Comparison of ENCODE assay signal across 8 cellular contexts in the genomic region with DNA sequence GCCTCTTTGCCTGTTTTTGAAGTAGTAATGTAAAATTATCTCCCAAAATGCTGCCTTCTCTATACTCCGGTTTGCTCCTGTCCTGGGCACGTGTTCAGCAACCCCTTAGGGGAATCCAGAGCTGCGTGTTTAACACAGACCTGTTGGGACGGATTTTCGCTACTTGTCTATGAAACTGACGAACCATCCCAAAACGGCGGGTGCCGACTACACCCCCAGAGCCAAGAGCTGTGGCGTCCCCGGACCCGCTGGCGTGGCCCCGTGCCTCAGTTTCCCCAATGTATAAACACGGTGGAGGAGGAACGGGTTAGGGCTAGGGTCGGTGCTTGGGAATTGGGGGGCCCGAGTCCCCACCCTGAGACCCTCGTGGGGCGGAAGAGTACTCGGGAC. TPM values are rescaled to one million over a fixed set of nuclear protein-coding genes. Genes with fewer than 3 reads are reported as not detected.
DNase-seq lines count a peak whose midpoint lies in the region; ATAC-seq and TF ChIP-seq lines count a peak whose summit lies in the region.

No MANE protein-coding gene starts in this region.

- no peaks in the 10 kb centered on the region for H3K9me2 ChIP-seq in SK-N-SH

- peak overlapping the region in 1 of 2 experiments; percentile 72 for H3K23ac ChIP-seq in mesenchymal stem cell (ENCODE audit: low read length in 2 of 2)

- TF ChIP-seq EP300 in SK-N-SH (IDR thresholded peaks at IDR 0.05; ENCODE audit: borderline replicate concordance in 1 of 2, low read depth in 1 of 2, low read length in 1 of 2) = no peak

- TF ChIP-seq CTCF in SK-N-SH (IDR thresholded peaks at IDR 0.05) (no peak), dorsolateral prefrontal cortex (IDR thresholded peaks at IDR 0.05 in 54 of 56, conservative IDR thresholded peaks at IDR 0.05 in 2 of 56; ENCODE audit: low read depth in 1 of 56, partially characterized antibody in 56 of 56) (no peak)

- H3K18ac ChIP-seq in mesenchymal stem cell (ENCODE audit: low read depth in 1 of 2, low read length in 2 of 2) = peak overlapping the region; percentile 93 to 97

- intact Hi-C loops in dorsolateral prefrontal cortex (cut with DNase I) = loop anchor here in 1 of 2 donors (2.0 to 5.0 kb wide), 2 partner anchors 38 to 102 kb away; no protein-coding TSS in a partner anchor

- H3K4me1 ChIP-seq in SK-N-SH (ENCODE audit: control insufficient read depth in 1 of 2, insufficient read depth in 2 of 2, low read depth in 1 of 2, low read length in 1 of 2) = peaks cover 0 to 10% of the 10 kb centered on the region in 2 experiments; a peak in 2 of 4 replicates
- peaks cover 8% of the 10 kb centered on the region for H3K4me1 ChIP-seq in mesenchymal stem cell (ENCODE audit: control insufficient read depth, insufficient read depth, low read depth, low read length)
- peaks cover 0 to 24% (median 18%) of the 10 kb centered on the region in 5 donors for H3K4me1 ChIP-seq in subcutaneous abdominal adipose tissue (ENCODE audit: control insufficient read depth in 5 of 5, insufficient read depth in 5 of 5, low read length in 5 of 5)

- peak overlapping the region in 1 of 2 experiments; percentile 67 for H2BK12ac ChIP-seq in mesenchymal stem cell (ENCODE audit: low read length in 2 of 2)

- 18% methylated on average over 9 of the region's 21 CpGs for WGBS in SK-N-SH (ENCODE audit: low lambda C conversion rate)
- 52% methylated on average over 21 of the region's 21 CpGs for WGBS in mesenchymal stem cell

- H3K9me3 ChIP-seq in SK-N-SH (no peaks in the 10 kb centered on the region), mesenchymal stem cell (ENCODE audit: control insufficient read depth, low read length) (no peaks in the 10 kb centered on the region), subcutaneous abdominal adipose tissue (ENCODE audit: control insufficient read depth in 5 of 5, low read length in 5 of 5) (no peaks in the 10 kb centered on the region)

- TF ChIP-seq RAD21 in SK-N-SH (IDR thresholded peaks at IDR 0.05; ENCODE audit: low read length) = no peak

- H3K36me3 ChIP-seq in SK-N-SH (replicated peaks in 1 of 2; ENCODE audit: control insufficient read depth in 1 of 2, insufficient read depth in 2 of 2, low read length in 1 of 2) = no peaks in the 10 kb centered on the region
- H3K36me3 ChIP-seq in mesenchymal stem cell (ENCODE audit: control insufficient read depth in 1 of 2, insufficient read depth in 2 of 2, low read depth in 1 of 2, low read length in 2 of 2) = no peaks in the 10 kb centered on the region
- no peaks in the 10 kb centered on the region for H3K36me3 ChIP-seq in subcutaneous abdominal adipose tissue (ENCODE audit: control insufficient read depth in 5 of 5, insufficient read depth in 5 of 5, low read length in 5 of 5)

- H2AFZ ChIP-seq in SK-N-SH (ENCODE audit: low read depth) (peak overlapping the region; percentile 99), mesenchymal stem cell (ENCODE audit: low read depth, low read length) (peak overlapping the region; percentile 90)

- H2BK120ac ChIP-seq in mesenchymal stem cell (ENCODE audit: low read depth, low read length) = no peak overlapping the region

- H2BK5ac ChIP-seq in mesenchymal stem cell (ENCODE audit: low read depth, low read length, poor library complexity, severe bottlenecking) = peak overlapping the region; percentile 24

- peak overlapping the region; percentile 95 for H4K8ac ChIP-seq in mesenchymal stem cell (ENCODE audit: low read length)

- H3K27me3 ChIP-seq in SK-N-SH (ENCODE audit: insufficient read depth) (no peaks in the 10 kb centered on the region; the same call in 1 of the 2 replicates), dorsolateral prefrontal cortex (no peaks in the 10 kb centered on the region), mesenchymal stem cell (ENCODE audit: control insufficient read depth in 1 of 2, insufficient read depth in 1 of 2, low read length in 2 of 2) (no peaks in the 10 kb centered on the region), subcutaneous abdominal adipose tissue (ENCODE audit: control insufficient read depth in 5 of 5, insufficient read depth in 4 of 5, low read length in 5 of 5) (no peaks in the 10 kb centered on the region)

- no peaks in the 10 kb centered on the region for H3K79me2 ChIP-seq in SK-N-SH (ENCODE audit: insufficient read depth)

- H3K9ac ChIP-seq in SK-N-SH = peak overlapping the region; percentile 66
- peak overlapping the region; percentile 94 for H3K9ac ChIP-seq in mesenchymal stem cell (ENCODE audit: low read length)
- H3K9ac ChIP-seq in subcutaneous abdominal adipose tissue (ENCODE audit: low read length in 5 of 5) = peak overlapping the region; percentile 21 to 93 (median 87)

- peak overlapping the region; percentile 85 for H3K4me2 ChIP-seq in SK-N-SH
- peak overlapping the region; percentile 90 for H3K4me2 ChIP-seq in mesenchymal stem cell (ENCODE audit: low read length, poor library complexity, severe bottlenecking)

- peak overlapping the region; percentile 76 to 84 for H3K4me3 ChIP-seq in SK-N-SH (ENCODE audit: low read depth in 2 of 2, low read length in 1 of 2)
- peak overlapping the region; percentile 64 to 99 (median 84) for H3K4me3 ChIP-seq in dorsolateral prefrontal cortex
- H3K4me3 ChIP-seq in mesenchymal stem cell (ENCODE audit: insufficient read depth in 1 of 2, low read depth in 1 of 2, low read length in 2 of 2) = peak overlapping the region; percentile 70 to 98
- peak overlapping the region; percentile 92 to 97 (median 94) for H3K4me3 ChIP-seq in subcutaneous abdominal adipose tissue (ENCODE audit: low read depth in 1 of 5, low read length in 5 of 5)

- DNase-seq in activated CD4-positive, alpha-beta T cell treated with anti-CD3 and anti-CD28 coated beads for 48 hours = peak; percentile 42
- no peak for DNase-seq in activated CD4-positive, alpha-beta T cell treated with anti-CD3 and anti-CD28 coated beads, Interleukin-2, amount 50 U/mL, for 4 hours
- DNase-seq in SK-N-SH (peak; percentile 35), dorsolateral prefrontal cortex (peak in 4 of 10 donors; percentile 27 to 45 (median 38)), mesenchymal stem cell (no peak), foreskin melanocyte (no peak)

- no peaks in the 10 kb centered on the region for H4K20me1 ChIP-seq in SK-N-SH (ENCODE audit: insufficient read depth)

- H3K4ac ChIP-seq in mesenchymal stem cell (ENCODE audit: low read depth in 1 of 2, low read length in 2 of 2) = peak overlapping the region; percentile 54 to 68

- peak overlapping the region; percentile 75 for H4K91ac ChIP-seq in mesenchymal stem cell (ENCODE audit: low read length)

- H2AK5ac ChIP-seq in mesenchymal stem cell (ENCODE audit: low read length, severe bottlenecking) = peak overlapping the region; percentile 36

- ATAC-seq in HG02870 (IDR thresholded peaks at IDR 0.05; ENCODE audit: unreplicated experiment) = no peak

- no peaks in the 10 kb centered on the region for H3F3A ChIP-seq in SK-N-SH (replicated peaks; ENCODE audit: insufficient read depth)

- peak overlapping the region; percentile 70 for H2BK15ac ChIP-seq in mesenchymal stem cell (ENCODE audit: low read depth, poor library complexity, severe bottlenecking)

- H3K27ac ChIP-seq in SK-N-SH (ENCODE audit: low read depth in 2 of 2, low read length in 1 of 2) (no peak overlapping the region; a peak in 1 of 4 replicates), dorsolateral prefrontal cortex (peak overlapping the region; percentile 4 to 92 (median 85)), mesenchymal stem cell (ENCODE audit: low read length, poor library complexity, severe bottlenecking) (no peak overlapping the region), subcutaneous abdominal adipose tissue (ENCODE audit: low read depth, low read length) (no peak overlapping the region)

- POLR2A ChIA-PET in SK-N-SH (lab: Yijun Ruan, JAX) = no interaction called here

- CTCF ChIA-PET in SK-N-SH (lab: Yijun Ruan, JAX) = no interaction called here

- no peaks in the 10 kb centered on the region for H3K79me1 ChIP-seq in mesenchymal stem cell (replicated peaks; ENCODE audit: low read length, poor library complexity, severe bottlenecking)

- H3K14ac ChIP-seq in mesenchymal stem cell (ENCODE audit: low read length in 2 of 2) = no peak overlapping the region

TF ChIP-seq in SK-N-SH, 30 proteins besides CTCF, POLR2A, EP300 and RAD21:
- TF ChIP-seq SIN3A (IDR thresholded peaks at IDR 0.05; ENCODE audit: borderline replicate concordance, low read depth, low read length) = no peak
- no peak for TF ChIP-seq FOSL2 (IDR thresholded peaks at IDR 0.05; ENCODE audit: borderline replicate concordance, low read depth)
- no peak for TF ChIP-seq TCF12 (IDR thresholded peaks at IDR 0.05)

RNA-seq across cellular contexts. Expression of gene FHIT, which starts 0.5 kb away (rescaled TPM):
- polyA plus RNA-seq in SK-N-SH (2012; rRNA removed) = 0.29 and 0.41 TPM in 2 replicates
- polyA plus RNA-seq in SK-N-SH (2012; cell fraction: cytosol; rRNA removed) = 0.40 and 0.52 TPM in 2 replicates
- polyA plus RNA-seq in SK-N-SH (2012; cell fraction: nucleus; rRNA removed) = 0.72 and 0.73 TPM in 2 replicates
- 10 to 100 TPM; 13.4 to 60.0 (median 32.6) TPM for total RNA-seq in dorsolateral prefrontal cortex
- polyA plus RNA-seq in mesenchymal stem cell (2013, experiment 1 of 2) = 1.5 TPM
- polyA plus RNA-seq in mesenchymal stem cell (2013, experiment 2 of 2) = 1.7 TPM

Comparison
In these comparisons a context has a peak if more than half of its experiments do, and no peak if none do; other contexts are left out.
1. DNase-seq: peak in activated CD4-positive, alpha-beta T cell treated with anti-CD3 and anti-CD28 coated beads for 48 hours (single experiment) and SK-N-SH (single experiment); none in activated CD4-positive, alpha-beta T cell treated with anti-CD3 and anti-CD28 coated beads, Interleukin-2, amount 50 U/mL, for 4 hours (0 of 2), mesenchymal stem cell (single experiment) and foreskin melanocyte (single experiment).
2. H3K27ac ChIP-seq: peak in dorsolateral prefrontal cortex (59 of 59); none in SK-N-SH (0 of 2), mesenchymal stem cell (single experiment) and subcutaneous abdominal adipose tissue (single experiment).
3. Peak in every context shown above with its lines, with median percentiles within 50 percentile points of each other: H3K4me3 ChIP-seq and H3K9ac ChIP-seq.